Comparison of ENCODE assay signal across 31 cellular contexts in genomic region chr13:48633695-48634094, GRCh38. TPM values are rescaled to one million over a fixed set of nuclear protein-coding genes. Genes with fewer than 3 reads are reported as not detected.
"Had no signal": no experiment of that assay in that cellular context is flagged by ENCODE, and none has a peak within 500 bp of the region (broad histone marks: within the 10 kb centered on the region; RNA-seq: fewer than 3 reads in every experiment).

No MANE protein-coding gene starts in this region.

- H3K36me3 ChIP-seq: esophagus muscularis mucosa, gastrocnemius medialis, heart left ventricle, WERI-Rb-1 had no signal

- H3K27me3 ChIP-seq: body of pancreas, esophagus muscularis mucosa, gastrocnemius medialis, heart left ventricle had no signal

- H3K4me3 ChIP-seq: body of pancreas, esophagus muscularis mucosa, gastrocnemius medialis, heart left ventricle had no signal

- H3K4me1 ChIP-seq: gastrocnemius medialis had no signal

- H3K27ac ChIP-seq: body of pancreas, esophagus muscularis mucosa, gastrocnemius medialis, heart left ventricle, WERI-Rb-1 had no signal

- H3K9me3 ChIP-seq: gastrocnemius medialis had no signal

- ATAC-seq: activated CD4-positive, CD25-positive, alpha-beta regulatory T cell treated with anti-CD3 and anti-CD28 coated beads, Interleukin-2, amount 50 U/mL, for 24 hours; activated CD8-positive, alpha-beta memory T cell treated with anti-CD3 and anti-CD28 coated beads, Interleukin-2, amount 10 ng/mL, durations not matched to agents 7 days and 5 days; activated CD8-positive, alpha-beta T cell treated with anti-CD3 and anti-CD28 coated beads, Interleukin-2, amount 10 ng/mL, durations not matched to agents 7 days and 5 days; body of pancreas; effector memory CD8-positive, alpha-beta T cell; gastrocnemius medialis; heart left ventricle; T-helper 17 cell had no signal

- DNase-seq: activated B cell treated with CpG ODN at 0.5 μM for 24 hours; activated CD4-positive, alpha-beta memory T cell treated with anti-CD3 and anti-CD28 coated beads for 36 hours; activated CD4-positive, alpha-beta T cell treated with anti-CD3 and anti-CD28 coated beads for 48 hours; activated CD8-positive, alpha-beta memory T cell treated with anti-CD3 and anti-CD28 coated beads, Interleukin-2, amount 10 ng/mL, durations not matched to agents 7 days and 5 days; activated CD8-positive, alpha-beta memory T cell treated with anti-CD3 and anti-CD28 coated beads, Interleukin-2, amount 50 U/mL, for 4 hours; activated CD8-positive, alpha-beta T cell treated with anti-CD3 and anti-CD28 coated beads, Interleukin-2, amount 10 ng/mL, durations not matched to agents 7 days and 5 days; activated effector memory CD4-positive, alpha-beta T cell treated with anti-CD3 and anti-CD28 coated beads, Interleukin-2, amount 50 U/mL, for 16 hours; activated naive CD4-positive, alpha-beta T cell treated with anti-CD3 and anti-CD28 coated beads, Interleukin-2, amount 50 U/mL, for 16 hours; activated T-cell treated with anti-CD3 and anti-CD28 coated beads, Interleukin-2, amount 50 U/mL, for 1 hour; activated T-cell treated with anti-CD3 and anti-CD28 coated beads, Interleukin-2, amount 50 U/mL, for 48 hours; amygdala; aorta; body of pancreas; caudate nucleus; cortex of kidney; dermis blood vessel endothelial cell; effector CD4-positive, alpha-beta T cell; effector memory CD8-positive, alpha-beta T cell; erythroblast; foreskin fibroblast; gastrocnemius medialis; glutamatergic neuron; heart left ventricle; T-helper 1 cell; T-helper 17 cell; T1000; WERI-Rb-1 had no signal

RNA-seq across cellular contexts. Expression of gene CYSLTR2, which starts 20.0 kb away (rescaled TPM):
- total RNA-seq: chondrocyte, dermis blood vessel endothelial cell, fibroblast of lung had no signal
